Comparison of ENCODE assay signal across 1 cellular context in genomic region chr12:3083949-3084348, GRCh38.
TF ChIP-seq lines count a peak whose summit lies in the region.

No MANE protein-coding gene starts in this region.

TF ChIP-seq in SK-N-SH, 30 proteins besides CTCF, POLR2A, EP300 and RAD21 (continued from another document):
- TF ChIP-seq TCF12 (IDR thresholded peaks at IDR 0.05) = no peak
- TF ChIP-seq, protein P1, sequence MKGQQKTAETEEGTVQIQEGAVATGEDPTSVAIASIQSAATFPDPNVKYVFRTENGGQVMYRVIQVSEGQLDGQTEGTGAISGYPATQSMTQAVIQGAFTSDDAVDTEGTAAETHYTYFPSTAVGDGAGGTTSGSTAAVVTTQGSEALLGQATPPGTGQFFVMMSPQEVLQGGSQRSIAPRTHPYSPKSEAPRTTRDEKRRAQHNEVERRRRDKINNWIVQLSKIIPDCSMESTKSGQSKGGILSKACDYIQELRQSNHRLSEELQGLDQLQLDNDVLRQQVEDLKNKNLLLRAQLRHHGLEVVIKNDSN (IDR thresholded peaks at IDR 0.05; ENCODE audit: borderline replicate concordance, low read depth) = no peak
- TF ChIP-seq NFIC (IDR thresholded peaks at IDR 0.05; ENCODE audit: borderline replicate concordance) = no peak
- no peak for TF ChIP-seq TAF1 (IDR thresholded peaks at IDR 0.05; ENCODE audit: borderline replicate concordance, low read depth, low read length)
- no peak for TF ChIP-seq RFX5 (IDR thresholded peaks at IDR 0.05; ENCODE audit: low read length)
- no peak for TF ChIP-seq JUND (IDR thresholded peaks at IDR 0.05)
- TF ChIP-seq SIN3A (IDR thresholded peaks at IDR 0.05; ENCODE audit: borderline replicate concordance, low read depth, low read length) = no peak
- TF ChIP-seq RCOR1 (IDR thresholded peaks at IDR 0.05; ENCODE audit: low read length) = no peak
- TF ChIP-seq, protein P2, sequence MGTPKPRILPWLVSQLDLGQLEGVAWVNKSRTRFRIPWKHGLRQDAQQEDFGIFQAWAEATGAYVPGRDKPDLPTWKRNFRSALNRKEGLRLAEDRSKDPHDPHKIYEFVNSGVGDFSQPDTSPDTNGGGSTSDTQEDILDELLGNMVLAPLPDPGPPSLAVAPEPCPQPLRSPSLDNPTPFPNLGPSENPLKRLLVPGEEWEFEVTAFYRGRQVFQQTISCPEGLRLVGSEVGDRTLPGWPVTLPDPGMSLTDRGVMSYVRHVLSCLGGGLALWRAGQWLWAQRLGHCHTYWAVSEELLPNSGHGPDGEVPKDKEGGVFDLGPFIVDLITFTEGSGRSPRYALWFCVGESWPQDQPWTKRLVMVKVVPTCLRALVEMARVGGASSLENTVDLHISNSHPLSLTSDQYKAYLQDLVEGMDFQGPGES (IDR thresholded peaks at IDR 0.05; ENCODE audit: low read depth, low read length) = no peak
- no peak for TF ChIP-seq RXRA (IDR thresholded peaks at IDR 0.05; ENCODE audit: borderline replicate concordance, low read depth)
- TF ChIP-seq POLR2AphosphoS5 (IDR thresholded peaks at IDR 0.05; ENCODE audit: low read depth, low read length) = no peak
- TF ChIP-seq TEAD4 (IDR thresholded peaks at IDR 0.05; ENCODE audit: borderline replicate concordance, insufficient read depth) = no peak
- TF ChIP-seq ELF1 (IDR thresholded peaks at IDR 0.05) = no peak
- TF ChIP-seq, protein P3, sequence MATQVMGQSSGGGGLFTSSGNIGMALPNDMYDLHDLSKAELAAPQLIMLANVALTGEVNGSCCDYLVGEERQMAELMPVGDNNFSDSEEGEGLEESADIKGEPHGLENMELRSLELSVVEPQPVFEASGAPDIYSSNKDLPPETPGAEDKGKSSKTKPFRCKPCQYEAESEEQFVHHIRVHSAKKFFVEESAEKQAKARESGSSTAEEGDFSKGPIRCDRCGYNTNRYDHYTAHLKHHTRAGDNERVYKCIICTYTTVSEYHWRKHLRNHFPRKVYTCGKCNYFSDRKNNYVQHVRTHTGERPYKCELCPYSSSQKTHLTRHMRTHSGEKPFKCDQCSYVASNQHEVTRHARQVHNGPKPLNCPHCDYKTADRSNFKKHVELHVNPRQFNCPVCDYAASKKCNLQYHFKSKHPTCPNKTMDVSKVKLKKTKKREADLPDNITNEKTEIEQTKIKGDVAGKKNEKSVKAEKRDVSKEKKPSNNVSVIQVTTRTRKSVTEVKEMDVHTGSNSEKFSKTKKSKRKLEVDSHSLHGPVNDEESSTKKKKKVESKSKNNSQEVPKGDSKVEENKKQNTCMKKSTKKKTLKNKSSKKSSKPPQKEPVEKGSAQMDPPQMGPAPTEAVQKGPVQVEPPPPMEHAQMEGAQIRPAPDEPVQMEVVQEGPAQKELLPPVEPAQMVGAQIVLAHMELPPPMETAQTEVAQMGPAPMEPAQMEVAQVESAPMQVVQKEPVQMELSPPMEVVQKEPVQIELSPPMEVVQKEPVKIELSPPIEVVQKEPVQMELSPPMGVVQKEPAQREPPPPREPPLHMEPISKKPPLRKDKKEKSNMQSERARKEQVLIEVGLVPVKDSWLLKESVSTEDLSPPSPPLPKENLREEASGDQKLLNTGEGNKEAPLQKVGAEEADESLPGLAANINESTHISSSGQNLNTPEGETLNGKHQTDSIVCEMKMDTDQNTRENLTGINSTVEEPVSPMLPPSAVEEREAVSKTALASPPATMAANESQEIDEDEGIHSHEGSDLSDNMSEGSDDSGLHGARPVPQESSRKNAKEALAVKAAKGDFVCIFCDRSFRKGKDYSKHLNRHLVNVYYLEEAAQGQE (IDR thresholded peaks at IDR 0.05; ENCODE audit: low read depth, low read length) = no peak
- no peak for TF ChIP-seq EZH2phosphoT487 (IDR thresholded peaks at IDR 0.05; ENCODE audit: borderline replicate concordance, low read depth)
- no peak for TF ChIP-seq NRF1 (IDR thresholded peaks at IDR 0.05; ENCODE audit: low read depth, low read length)
TF ChIP-seq in SK-N-SH: peak in this region for 0.
